Comparison of ENCODE assay signal across 8 cellular contexts in genomic region chr10:101694674-101695403, GRCh38. TPM values are rescaled to one million over a fixed set of nuclear protein-coding genes. Genes with fewer than 3 reads are reported as not detected.
DNase-seq lines count a peak whose midpoint lies in the region; ATAC-seq and TF ChIP-seq lines count a peak whose summit lies in the region.

Gene FBXW4 (minus strand): TSS chr10:101695170. CDS start chr10:101695105, 65 bp downstream.

- no peaks in the 10 kb centered on the region for H3K36me3 ChIP-seq in mucosa of stomach (ENCODE audit: control insufficient read depth, insufficient read depth, low read length)

- TF ChIP-seq CTCF in epithelial cell of proximal tubule (conservative IDR thresholded peaks at IDR 0.05; ENCODE audit: low read depth, low read length) = no peak

- DNase-seq in SHP77 (lab: John Stamatoyannopoulos, UW) (peak; percentile 10 to 40), SHP77 treated with DMSO at 0.1 percent for 48 hours (lab: John Stamatoyannopoulos, UW) (no peak), NOMO-1 treated with dmso at 0.1 percent for 144 hours (lab: John Stamatoyannopoulos, UW; ENCODE audit: unreplicated experiment) (peak; percentile 61), activated T-cell treated with anti-CD3 and anti-CD28 coated beads for 24 hours (ENCODE audit: low read depth) (peak; percentile 68), epithelial cell of proximal tubule (ENCODE audit: low read depth) (no peak)
- DNase-seq in stimulated activated CD8-positive, alpha-beta memory T cell treated with anti-CD3 and anti-CD28 coated beads, Interleukin-4, amount 100 ng/mL, for 48 hours = peak; percentile 78

- H3K4me3 ChIP-seq in epithelial cell of proximal tubule (ENCODE audit: low read depth, low read length) (peak within 1 kb of the TSS; percentile 77), mucosa of stomach (ENCODE audit: low read length) (peak within 1 kb of the TSS; percentile 88)

- H3K9ac ChIP-seq in mucosa of stomach (ENCODE audit: low read length) = peak within 1 kb of the TSS; percentile 100

- H3K4me1 ChIP-seq in mucosa of stomach (ENCODE audit: control insufficient read depth, insufficient read depth, low read length) = peaks cover 18% of the 10 kb centered on the region

- H3K9me3 ChIP-seq in mucosa of stomach (ENCODE audit: control insufficient read depth, low read length) = no peaks in the 10 kb centered on the region

- no peaks in the 10 kb centered on the region for H3K27me3 ChIP-seq in mucosa of stomach (ENCODE audit: control insufficient read depth, insufficient read depth, low read length)

- peak; percentile 54 for ATAC-seq in HG02970 (IDR thresholded peaks at IDR 0.05; ENCODE audit: low FRiP score, unreplicated experiment)

RNA-seq across cellular contexts. Expression of gene FBXW4, which starts in this region (rescaled TPM):
- 15.3 and 16.8 TPM in 2 replicates for total RNA-seq in epithelial cell of proximal tubule

Comparison
In these comparisons a context has a peak if more than half of its experiments do, and no peak if none do; other contexts are left out.
1. DNase-seq: peak in SHP77 (2 of 2), NOMO-1 treated with dmso at 0.1 percent for 144 hours (single experiment), activated T-cell treated with anti-CD3 and anti-CD28 coated beads for 24 hours (single experiment) and stimulated activated CD8-positive, alpha-beta memory T cell treated with anti-CD3 and anti-CD28 coated beads, Interleukin-4, amount 100 ng/mL, for 48 hours (single experiment); none in SHP77 treated with DMSO at 0.1 percent for 48 hours (single experiment) and epithelial cell of proximal tubule (single experiment).